Comparison of ENCODE assay signal across 16 cellular contexts in genomic region chr19:42173695-42174094, GRCh38. TPM values are rescaled to one million over a fixed set of nuclear protein-coding genes. Genes with fewer than 3 reads are reported as not detected.
DNase-seq lines count a peak whose midpoint lies in the region; ATAC-seq and TF ChIP-seq lines count a peak whose summit lies in the region.
"Had no signal": no experiment of that assay in that cellular context is flagged by ENCODE, and none has a peak within 500 bp of the region (broad histone marks: within the 10 kb centered on the region; RNA-seq: fewer than 3 reads in every experiment).

No MANE protein-coding gene starts in this region.

- H3K9me3 Mint-ChIP-seq in glutamatergic neuron (ENCODE audit: unreplicated experiment) = peaks cover 41% of the 10 kb centered on the region
- H3K9me3 Mint-ChIP-seq in activated CD4-positive, alpha-beta memory T cell treated with anti-CD3 and anti-CD28 coated beads, Interleukin-2, amount 10 ng/mL, durations not matched to agents 7 days and 5 days = no peaks in the 10 kb centered on the region
- H3K9me3 Mint-ChIP-seq: HFFc6, IgD-negative memory B cell had no signal

- no peak overlapping the region for H3K27ac ChIP-seq in HEK293 (ENCODE audit: extremely low read depth, low read depth, low read length)
- H3K27ac ChIP-seq: GM23248 had no signal

- H3K27ac Mint-ChIP-seq in glutamatergic neuron (ENCODE audit: unreplicated experiment) = peak overlapping the region; percentile 100
- no peak overlapping the region for H3K27ac Mint-ChIP-seq in activated CD4-positive, alpha-beta memory T cell treated with anti-CD3 and anti-CD28 coated beads, Interleukin-2, amount 10 ng/mL, durations not matched to agents 7 days and 5 days
- H3K27ac Mint-ChIP-seq: CD4-positive, CD25-positive, alpha-beta regulatory T cell; HFFc6; IgD-negative memory B cell had no signal

- H3K4me1 ChIP-seq in HEK293 (ENCODE audit: control insufficient read depth, insufficient read depth, low read length) = peaks cover 10% of the 10 kb centered on the region
- H3K4me1 ChIP-seq: BE2C had no signal

- CTCF ChIA-PET in HEK293 (lab: Yijun Ruan, JAX) = interaction anchor here (0.6 kb wide), 1 partner anchor 9 kb away, joined by 6 read pairs; no protein-coding TSS in a partner anchor
- CTCF ChIA-PET in activated CD4-positive, alpha-beta memory T cell treated with anti-CD3 and anti-CD28 coated beads, Interleukin-2, amount 10 ng/mL, durations not matched to agents 7 days and 5 days (lab: Charles Lee) = no interaction called here

- H3K4me3 ChIP-seq in HEK293 (ENCODE audit: low read depth, low read length) = no peak overlapping the region
- H3K4me3 ChIP-seq: GM23248 had no signal

- no peak for ATAC-seq in HG03520 (IDR thresholded peaks at IDR 0.05; ENCODE audit: unreplicated experiment)

- H3K4me3 Mint-ChIP-seq in glutamatergic neuron (ENCODE audit: unreplicated experiment) = peak overlapping the region; percentile 100
- no peak overlapping the region for H3K4me3 Mint-ChIP-seq in activated CD4-positive, alpha-beta memory T cell treated with anti-CD3 and anti-CD28 coated beads, Interleukin-2, amount 10 ng/mL, durations not matched to agents 7 days and 5 days
- H3K4me3 Mint-ChIP-seq: HFFc6 had no signal

- POLR2A ChIA-PET in HEK293 (lab: Yijun Ruan, JAX) = no interaction called here
- POLR2A ChIA-PET in activated CD4-positive, alpha-beta memory T cell treated with anti-CD3 and anti-CD28 coated beads, Interleukin-2, amount 10 ng/mL, durations not matched to agents 7 days and 5 days (lab: Charles Lee) = interaction anchor here (3.6 kb wide), 1 partner anchor 12 kb away, joined by 22 read pairs; no protein-coding TSS in a partner anchor

- no peaks in the 10 kb centered on the region for H3K9me3 ChIP-seq in HEK293 (ENCODE audit: control insufficient read depth, insufficient read depth, low read depth, low read length)
- H3K9me3 ChIP-seq: BE2C, Caco-2 had no signal

- no peaks in the 10 kb centered on the region for H3K36me3 ChIP-seq in HEK293 (ENCODE audit: control insufficient read depth in 2 of 2, insufficient read depth in 1 of 2, low read length in 2 of 2)
- H3K36me3 ChIP-seq: BE2C had no signal

- H3K4me1 Mint-ChIP-seq in glutamatergic neuron (ENCODE audit: low read depth, unreplicated experiment) = peaks cover 61% of the 10 kb centered on the region
- peaks cover 17% of the 10 kb centered on the region for H3K4me1 Mint-ChIP-seq in activated CD4-positive, alpha-beta memory T cell treated with anti-CD3 and anti-CD28 coated beads, Interleukin-2, amount 10 ng/mL, durations not matched to agents 7 days and 5 days

- TF ChIP-seq CTCF in HEK293 (tag by site-specific recombination; IDR thresholded peaks at IDR 0.05) = no peak
- TF ChIP-seq CTCF in glutamatergic neuron (IDR thresholded peaks at IDR 0.05; ENCODE audit: partially characterized antibody, unreplicated experiment) = no peak

- DNase-seq in NCI-H82 treated with DMSO at 0.1 percent for 48 hours (lab: John Stamatoyannopoulos, UW; ENCODE audit: unreplicated experiment) = peak; percentile 24
- DNase-seq in glutamatergic neuron = no peak
- DNase-seq in activated CD4-positive, alpha-beta memory T cell treated with anti-CD3 and anti-CD28 coated beads, Interleukin-2, amount 10 ng/mL, durations not matched to agents 7 days and 5 days = no peak
- no peak for DNase-seq in RPMI8226
- DNase-seq: ACHN; BE2C; Caco-2; CD4-positive, CD25-positive, alpha-beta regulatory T cell; GM23248; HCEC 1CT; HFFc6; KBM-7 had no signal

- H3K27me3 Mint-ChIP-seq in glutamatergic neuron (ENCODE audit: unreplicated experiment) = peaks cover 24% of the 10 kb centered on the region
- peaks cover 30% of the 10 kb centered on the region for H3K27me3 Mint-ChIP-seq in activated CD4-positive, alpha-beta memory T cell treated with anti-CD3 and anti-CD28 coated beads, Interleukin-2, amount 10 ng/mL, durations not matched to agents 7 days and 5 days

- no peaks in the 10 kb centered on the region for H3K36me3 Mint-ChIP-seq in glutamatergic neuron (ENCODE audit: unreplicated experiment)
- peaks cover 4% of the 10 kb centered on the region for H3K36me3 Mint-ChIP-seq in activated CD4-positive, alpha-beta memory T cell treated with anti-CD3 and anti-CD28 coated beads, Interleukin-2, amount 10 ng/mL, durations not matched to agents 7 days and 5 days (ENCODE audit: low read depth)

TF ChIP-seq in HEK293, 187 proteins besides CTCF, POLR2A, EP300 and RAD21:
- no peak for TF ChIP-seq PRDM6 (tag by site-specific recombination; IDR thresholded peaks at IDR 0.05)
- TF ChIP-seq REST (tag by site-specific recombination; IDR thresholded peaks at IDR 0.05) = peak; percentile 56

RNA-seq across cellular contexts. Expression of gene POU2F2, which starts 41.4 kb away (rescaled TPM):
- total RNA-seq in glutamatergic neuron (ENCODE audit: unreplicated experiment) = 53.4 TPM
- total RNA-seq in activated CD4-positive, alpha-beta memory T cell treated with anti-CD3 and anti-CD28 coated beads, Interleukin-2, amount 10 ng/mL, durations not matched to agents 7 days and 5 days = 10 to 100 TPM; 31.3 to 35.8 TPM
- total RNA-seq: A172 had no signal

RNA-seq across cellular contexts. Expression of gene DEDD2, which starts 43.8 kb away (rescaled TPM):
- total RNA-seq in glutamatergic neuron (ENCODE audit: unreplicated experiment) = 30.7 TPM
- total RNA-seq in activated CD4-positive, alpha-beta memory T cell treated with anti-CD3 and anti-CD28 coated beads, Interleukin-2, amount 10 ng/mL, durations not matched to agents 7 days and 5 days = 10 to 100 TPM; 54.1 to 59.8 TPM

RNA-seq across cellular contexts. Expression of gene ZNF526, which starts 46.4 kb away (rescaled TPM):
- total RNA-seq in glutamatergic neuron (ENCODE audit: unreplicated experiment) = 12.0 TPM
- total RNA-seq in activated CD4-positive, alpha-beta memory T cell treated with anti-CD3 and anti-CD28 coated beads, Interleukin-2, amount 10 ng/mL, durations not matched to agents 7 days and 5 days = 10 to 100 TPM; 21.5 to 21.7 TPM
